Comparison of ENCODE assay signal across 22 cellular contexts in genomic region chr5:123448743-123449142, GRCh38.
"Had no signal": no experiment of that assay in that cellular context is flagged by ENCODE, and none has a peak within 500 bp of the region (broad histone marks: within the 10 kb centered on the region; RNA-seq: fewer than 3 reads in every experiment).

No MANE protein-coding gene starts in this region.

- H3K27ac Mint-ChIP-seq: activated CD8-positive, alpha-beta T cell treated with anti-CD3 and anti-CD28 coated beads, Interleukin-2, amount 10 ng/mL, durations not matched to agents 7 days and 5 days; activated naive CD4-positive, alpha-beta T cell treated with anti-CD3 and anti-CD28 coated beads for 36 hours; dendritic cell treated with granulocyte-macrophage colony-stimulating factor and Interleukin-4, amounts not matched to agents 40 ng/mL and 50 ng/mL, for 4 days; T-helper 17 cell had no signal

- H3K27me3 ChIP-seq: ovary, right atrium auricular region, spleen, tibial artery had no signal

- H3K9me3 ChIP-seq: lower lobe of right lung, ovary, psoas muscle, right atrium auricular region, spleen, tibial artery had no signal

- FAIRE-seq: endometrium had no signal

- H3K27ac ChIP-seq: lower lobe of right lung, ovary, psoas muscle, right atrium auricular region, spleen, tibial artery, VCaP had no signal

- DNase-seq: activated CD4-positive, alpha-beta T cell treated with anti-CD3 and anti-CD28 coated beads, Interleukin-2, amount 10 ng/mL, durations not matched to agents 7 days and 5 days; activated CD8-positive, alpha-beta T cell treated with anti-CD3 and anti-CD28 coated beads, Interleukin-2, amount 10 ng/mL, durations not matched to agents 7 days and 5 days; activated effector memory CD4-positive, alpha-beta T cell treated with Interleukin-2 at 50 U/mL for 16 hours; activated naive CD4-positive, alpha-beta T cell treated with anti-CD3 and anti-CD28 coated beads for 36 hours; activated naive CD8-positive, alpha-beta T cell treated with anti-CD3 and anti-CD28 coated beads, Interleukin-2, amount 50 U/mL, for 24 hours; activated T-cell treated with anti-CD3 and anti-CD28 coated beads, Interleukin-2, amount 50 U/mL, for 1 hour; effector CD4-positive, alpha-beta T cell; erythroblast; lower lobe of right lung; naive thymus-derived CD4-positive, alpha-beta T cell; ovary; psoas muscle; spleen; stimulated activated CD4-positive, alpha-beta T cell treated with anti-CD3 and anti-CD28 coated beads, Interleukin-4, amount 100 ng/mL, for 1 hour; SW 1271; T-helper 17 cell; tibial artery had no signal

- H3K4me1 Mint-ChIP-seq: T-helper 17 cell had no signal

- H3K4me3 Mint-ChIP-seq: activated naive CD4-positive, alpha-beta T cell treated with anti-CD3 and anti-CD28 coated beads for 36 hours; dendritic cell treated with granulocyte-macrophage colony-stimulating factor and Interleukin-4, amounts not matched to agents 40 ng/mL and 50 ng/mL, for 4 days; T-helper 17 cell had no signal

- H3K27me3 Mint-ChIP-seq: activated CD4-positive, alpha-beta T cell treated with anti-CD3 and anti-CD28 coated beads, Interleukin-2, amount 10 ng/mL, durations not matched to agents 7 days and 5 days; dendritic cell treated with granulocyte-macrophage colony-stimulating factor and Interleukin-4, amounts not matched to agents 40 ng/mL and 50 ng/mL, for 4 days had no signal

- H3K36me3 ChIP-seq: lower lobe of right lung, ovary, right atrium auricular region, spleen, tibial artery had no signal

- H3K9me3 Mint-ChIP-seq: activated CD4-positive, alpha-beta T cell treated with anti-CD3 and anti-CD28 coated beads, Interleukin-2, amount 10 ng/mL, durations not matched to agents 7 days and 5 days; activated naive CD4-positive, alpha-beta T cell treated with anti-CD3 and anti-CD28 coated beads for 36 hours; activated naive CD8-positive, alpha-beta T cell treated with anti-CD3 and anti-CD28 coated beads, Interleukin-2, amount 50 U/mL, for 24 hours; dendritic cell treated with granulocyte-macrophage colony-stimulating factor and Interleukin-4, amounts not matched to agents 40 ng/mL and 50 ng/mL, for 4 days; stimulated activated naive CD8-positive, alpha-beta T cell treated with anti-CD3 and anti-CD28 coated beads, Interleukin-15, Interleukin-2, amounts not matched to agents 100 ng/mL and 50 ng/mL, for 24 hours had no signal

- H3K4me3 ChIP-seq: lower lobe of right lung, ovary, psoas muscle, right atrium auricular region, spleen, tibial artery had no signal

- H3K4me1 ChIP-seq: psoas muscle, right atrium auricular region, tibial artery had no signal

- ATAC-seq: lower lobe of right lung; naive thymus-derived CD4-positive, alpha-beta T cell; psoas muscle; T-helper 17 cell had no signal
